In genomic region chr12:102911320-102911719, GRCh38 we compare ENCODE assay signal across 1 cellular context.
A peak's percentile ranks its signal among the peaks of the same experiment; 100 is the strongest.
TF ChIP-seq lines count a peak whose summit lies in the region.

No MANE protein-coding gene starts in this region.

TF ChIP-seq in HepG2, 621 proteins besides CTCF, POLR2A, EP300 and RAD21:
- TF ChIP-seq TBX2 (CRISPR knock-in tag; IDR thresholded peaks at IDR 0.05; ENCODE audit: borderline replicate concordance) (no peak), ZNF629 (CRISPR knock-in tag; conservative IDR thresholded peaks at IDR 0.05) (peak; percentile 51; the same call in 1 of the 2 replicates), AGO2 (optimal IDR thresholded peaks at IDR 0.05; ENCODE audit: low read depth, low read length) (peak; percentile 36), RBFOX2 (IDR thresholded peaks at IDR 0.05; ENCODE audit: low read depth, low read length) (peak; percentile 57)
